Comparison of ENCODE assay signal across 15 cellular contexts in genomic region chr13:79512950-79513349, GRCh38. TPM values are rescaled to one million over a fixed set of nuclear protein-coding genes. Genes with fewer than 3 reads are reported as not detected.
A peak's percentile ranks its signal among the peaks of the same experiment; 100 is the strongest.
DNase-seq lines count a peak whose midpoint lies in the region; ATAC-seq and TF ChIP-seq lines count a peak whose summit lies in the region.
"Had no signal": no experiment of that assay in that cellular context is flagged by ENCODE, and none has a peak within 500 bp of the region (broad histone marks: within the 10 kb centered on the region; RNA-seq: fewer than 3 reads in every experiment).

No MANE protein-coding gene starts in this region.

- no peaks in the 10 kb centered on the region for H3K9me3 Mint-ChIP-seq in activated CD4-positive, alpha-beta T cell treated with anti-CD3 and anti-CD28 coated beads, Interleukin-2, amount 10 ng/mL, durations not matched to agents 24 days and 14 days
- H3K9me3 Mint-ChIP-seq in GM23338: no peaks in the 10 kb centered on the region
- H3K9me3 Mint-ChIP-seq in activated T-helper 2 cell treated with anti-CD3 and anti-CD28 coated beads, Interferon-gamma antibody, Interleukin-2, Interleukin-4, amounts not matched to agents 10 μg/mL and 5 μg/mL and 100 μg/mL, durations not matched to agents 14 hours and 24 hours and 36 hours: no peaks in the 10 kb centered on the region
- H3K9me3 Mint-ChIP-seq in stimulated activated effector memory CD8-positive, alpha-beta T cell treated with anti-CD3 and anti-CD28 coated beads, Interleukin-12 subunit alpha, Interleukin-12 subunit beta, amount 100 ng/mL, for 72 hours: no peaks in the 10 kb centered on the region
- H3K9me3 Mint-ChIP-seq: CD4-positive, alpha-beta memory T cell; H9 had no signal

- no peak for DNase-seq in activated CD4-positive, alpha-beta T cell treated with anti-CD3 and anti-CD28 coated beads, Interleukin-2, amount 10 ng/mL, durations not matched to agents 24 days and 14 days
- no peak for DNase-seq in activated CD4-positive, alpha-beta T cell treated with anti-CD3 and anti-CD28 coated beads, Interleukin-2, amount 50 U/mL, for 1 hour
- no peak for DNase-seq in GM23338 (ENCODE audit: low spot score)
- DNase-seq in activated T-helper 2 cell treated with anti-CD3 and anti-CD28 coated beads, Interferon-gamma antibody, Interleukin-2, Interleukin-4, amounts not matched to agents 10 μg/mL and 5 μg/mL and 100 μg/mL, durations not matched to agents 14 hours and 24 hours and 36 hours (ENCODE audit: low spot score): no peak
- DNase-seq in stimulated activated effector memory CD8-positive, alpha-beta T cell treated with anti-CD3 and anti-CD28 coated beads, Interleukin-12 subunit alpha, Interleukin-12 subunit beta, amount 100 ng/mL, for 72 hours (ENCODE audit: low spot score in 2 of 2): no peak
- DNase-seq in NCI-H1436 (lab: John Stamatoyannopoulos, UW): no peak
- DNase-seq in effector CD8-positive, alpha-beta T cell (lab: John Stamatoyannopoulos, UW): no peak
- DNase-seq: 8988T; CD4-positive, alpha-beta memory T cell; DMS153; DMS79; GF-D8; H9 had no signal

- TF ChIP-seq CTCF in GM23338 (conservative IDR thresholded peaks at IDR 0.05; ENCODE audit: low read depth in 2 of 2): no peak

- intact Hi-C loops in activated CD4-positive, alpha-beta T cell treated with anti-CD3 and anti-CD28 coated beads, Interleukin-2, amount 10 ng/mL, durations not matched to agents 24 days and 14 days (cut with micrococcal nuclease): loop anchor here (1.0 kb wide), 1 partner anchor 8 kb away; no protein-coding TSS in a partner anchor
- intact Hi-C loops in activated T-helper 2 cell treated with anti-CD3 and anti-CD28 coated beads, Interferon-gamma antibody, Interleukin-2, Interleukin-4, amounts not matched to agents 10 μg/mL and 5 μg/mL and 100 μg/mL, durations not matched to agents 14 hours and 24 hours and 36 hours (cut with micrococcal nuclease): loop anchor here (1.0 kb wide), 1 partner anchor 8 kb away; no protein-coding TSS in a partner anchor

- H3K4me1 ChIP-seq in GM23338 (ENCODE audit: insufficient read depth): no peaks in the 10 kb centered on the region; the same call in 1 of the 2 replicates

- no peak overlapping the region for H3K4me2 ChIP-seq in GM23338
- H3K4me2 ChIP-seq: BLaER1 had no signal

- no peaks in the 10 kb centered on the region for H3K27me3 ChIP-seq in GM23338 (ENCODE audit: insufficient read depth)
- H3K27me3 ChIP-seq: BLaER1 had no signal

- H3K36me3 ChIP-seq in GM23338 (ENCODE audit: insufficient read depth): no peaks in the 10 kb centered on the region
- H3K36me3 ChIP-seq: BLaER1 had no signal

- H3K4me3 Mint-ChIP-seq in activated CD4-positive, alpha-beta T cell treated with anti-CD3 and anti-CD28 coated beads, Interleukin-2, amount 10 ng/mL, durations not matched to agents 24 days and 14 days: no peak overlapping the region
- no peak overlapping the region for H3K4me3 Mint-ChIP-seq in GM23338
- peak overlapping the region; percentile 47 for H3K4me3 Mint-ChIP-seq in activated T-helper 2 cell treated with anti-CD3 and anti-CD28 coated beads, Interferon-gamma antibody, Interleukin-2, Interleukin-4, amounts not matched to agents 10 μg/mL and 5 μg/mL and 100 μg/mL, durations not matched to agents 14 hours and 24 hours and 36 hours (ENCODE audit: low read depth)
- no peak overlapping the region for H3K4me3 Mint-ChIP-seq in stimulated activated effector memory CD8-positive, alpha-beta T cell treated with anti-CD3 and anti-CD28 coated beads, Interleukin-12 subunit alpha, Interleukin-12 subunit beta, amount 100 ng/mL, for 72 hours
- H3K4me3 Mint-ChIP-seq: CD14-positive monocyte; CD4-positive, alpha-beta memory T cell; H9 had no signal

- H3K4me3 ChIP-seq in GM23338: no peak overlapping the region
- H3K4me3 ChIP-seq: BLaER1 had no signal

- H3K27me3 Mint-ChIP-seq in activated CD4-positive, alpha-beta T cell treated with anti-CD3 and anti-CD28 coated beads, Interleukin-2, amount 10 ng/mL, durations not matched to agents 24 days and 14 days: no peaks in the 10 kb centered on the region
- H3K27me3 Mint-ChIP-seq in GM23338 (ENCODE audit: insufficient read depth, low read depth, poor library complexity): peaks cover 2% of the 10 kb centered on the region
- H3K27me3 Mint-ChIP-seq in activated T-helper 2 cell treated with anti-CD3 and anti-CD28 coated beads, Interferon-gamma antibody, Interleukin-2, Interleukin-4, amounts not matched to agents 10 μg/mL and 5 μg/mL and 100 μg/mL, durations not matched to agents 14 hours and 24 hours and 36 hours (ENCODE audit: low read depth): no peaks in the 10 kb centered on the region
- H3K27me3 Mint-ChIP-seq: CD4-positive, alpha-beta memory T cell had no signal

- H3K4me1 Mint-ChIP-seq in activated CD4-positive, alpha-beta T cell treated with anti-CD3 and anti-CD28 coated beads, Interleukin-2, amount 10 ng/mL, durations not matched to agents 24 days and 14 days: peaks cover 66% of the 10 kb centered on the region
- H3K4me1 Mint-ChIP-seq in GM23338: peaks cover 4% of the 10 kb centered on the region; the same call in 2 of the 3 replicates
- peaks cover 95% of the 10 kb centered on the region for H3K4me1 Mint-ChIP-seq in activated T-helper 2 cell treated with anti-CD3 and anti-CD28 coated beads, Interferon-gamma antibody, Interleukin-2, Interleukin-4, amounts not matched to agents 10 μg/mL and 5 μg/mL and 100 μg/mL, durations not matched to agents 14 hours and 24 hours and 36 hours (ENCODE audit: low read depth)
- peaks cover 33% of the 10 kb centered on the region for H3K4me1 Mint-ChIP-seq in stimulated activated effector memory CD8-positive, alpha-beta T cell treated with anti-CD3 and anti-CD28 coated beads, Interleukin-12 subunit alpha, Interleukin-12 subunit beta, amount 100 ng/mL, for 72 hours
- H3K4me1 Mint-ChIP-seq: H9 had no signal

- H3K9me2 ChIP-seq in GM23338 (ENCODE audit: insufficient read depth): no peaks in the 10 kb centered on the region

- H2AFZ ChIP-seq in GM23338: no peak overlapping the region

- 0 out of 2 replicates have a peak, but pooled peaks cover 3% of the 10 kb centered on the region for H4K20me1 ChIP-seq in GM23338 (replicated peaks; ENCODE audit: insufficient read depth)
- H4K20me1 ChIP-seq: BLaER1 had no signal

- H3K27ac Mint-ChIP-seq in activated CD4-positive, alpha-beta T cell treated with anti-CD3 and anti-CD28 coated beads, Interleukin-2, amount 10 ng/mL, durations not matched to agents 24 days and 14 days: peak overlapping the region; percentile 13
- peak overlapping the region; percentile 55; the same call in 1 of the 2 replicates for H3K27ac Mint-ChIP-seq in GM23338
- H3K27ac Mint-ChIP-seq in activated T-helper 2 cell treated with anti-CD3 and anti-CD28 coated beads, Interferon-gamma antibody, Interleukin-2, Interleukin-4, amounts not matched to agents 10 μg/mL and 5 μg/mL and 100 μg/mL, durations not matched to agents 14 hours and 24 hours and 36 hours: peak overlapping the region; percentile 85
- peak overlapping the region; percentile 21 for H3K27ac Mint-ChIP-seq in stimulated activated effector memory CD8-positive, alpha-beta T cell treated with anti-CD3 and anti-CD28 coated beads, Interleukin-12 subunit alpha, Interleukin-12 subunit beta, amount 100 ng/mL, for 72 hours
- H3K27ac Mint-ChIP-seq: CD14-positive monocyte; CD4-positive, alpha-beta memory T cell; H9 had no signal

- H3K36me3 Mint-ChIP-seq in activated CD4-positive, alpha-beta T cell treated with anti-CD3 and anti-CD28 coated beads, Interleukin-2, amount 10 ng/mL, durations not matched to agents 24 days and 14 days (ENCODE audit: low read depth): peaks cover 62% of the 10 kb centered on the region
- no peaks in the 10 kb centered on the region for H3K36me3 Mint-ChIP-seq in GM23338 (ENCODE audit: low read depth)
- peaks cover 82% of the 10 kb centered on the region for H3K36me3 Mint-ChIP-seq in activated T-helper 2 cell treated with anti-CD3 and anti-CD28 coated beads, Interferon-gamma antibody, Interleukin-2, Interleukin-4, amounts not matched to agents 10 μg/mL and 5 μg/mL and 100 μg/mL, durations not matched to agents 14 hours and 24 hours and 36 hours (ENCODE audit: low read depth)
- H3K36me3 Mint-ChIP-seq in stimulated activated effector memory CD8-positive, alpha-beta T cell treated with anti-CD3 and anti-CD28 coated beads, Interleukin-12 subunit alpha, Interleukin-12 subunit beta, amount 100 ng/mL, for 72 hours: peaks cover 15% of the 10 kb centered on the region
- H3K36me3 Mint-ChIP-seq: CD14-positive monocyte; CD4-positive, alpha-beta memory T cell had no signal

- peaks cover 75% of the 10 kb centered on the region for H3K79me2 ChIP-seq in GM23338 (replicated peaks; ENCODE audit: insufficient read depth)

- no peak for ATAC-seq in GM23338
- no peak for ATAC-seq in stimulated activated effector memory CD8-positive, alpha-beta T cell treated with anti-CD3 and anti-CD28 coated beads, Interleukin-12 subunit alpha, Interleukin-12 subunit beta, amount 100 ng/mL, for 72 hours

- H3F3A ChIP-seq in GM23338 (replicated peaks; ENCODE audit: low read depth): no peaks in the 10 kb centered on the region

- H3K27ac ChIP-seq in GM23338 (ENCODE audit: low read depth): no peak overlapping the region; the same call in 1 of the 2 replicates
- H3K27ac ChIP-seq: BLaER1 had no signal

TF ChIP-seq in GM23338, 12 proteins besides CTCF, POLR2A, EP300 and RAD21:
- TF ChIP-seq JUNB (IDR thresholded peaks at IDR 0.05; ENCODE audit: unreplicated experiment): no peak
- no peak for TF ChIP-seq EZH2phosphoT487 (IDR thresholded peaks at IDR 0.05; ENCODE audit: unreplicated experiment)
- no peak for TF ChIP-seq ETS1 (IDR thresholded peaks at IDR 0.05)
- no peak for TF ChIP-seq ZNF331 (CRISPR knock-in tag; IDR thresholded peaks at IDR 0.05; ENCODE audit: low read depth)

RNA-seq across cellular contexts. Expression of gene NDFIP2, which starts 32.0 kb away (rescaled TPM):
- total RNA-seq in activated CD4-positive, alpha-beta T cell treated with anti-CD3 and anti-CD28 coated beads, Interleukin-2, amount 10 ng/mL, durations not matched to agents 24 days and 14 days: 258 and 272 TPM in 2 replicates
- 28.7 and 32.8 TPM in 2 replicates for total RNA-seq in GM23338 (2014; rRNA removed; shearing (Covaris generic))
- 25.2 and 28.3 TPM in 2 replicates for polyA plus RNA-seq in GM23338 (2016; fragmentation: Nextera tagmentation; extraction: Ambion mirVana)
- total RNA-seq in activated T-helper 2 cell treated with anti-CD3 and anti-CD28 coated beads, Interferon-gamma antibody, Interleukin-2, Interleukin-4, amounts not matched to agents 10 μg/mL and 5 μg/mL and 100 μg/mL, durations not matched to agents 14 hours and 24 hours and 36 hours: 227 and 231 TPM in 2 replicates
- polyA plus RNA-seq: CD14-positive monocyte had no signal

Comparison
In these comparisons a context has a peak if more than half of its experiments do, and no peak if none do; other contexts are left out.
1. H3K27ac Mint-ChIP-seq: peak in every context shown above with its lines; median percentile 85 in activated T-helper 2 cell treated with anti-CD3 and anti-CD28 coated beads, Interferon-gamma antibody, Interleukin-2, Interleukin-4, amounts not matched to agents 10 μg/mL and 5 μg/mL and 100 μg/mL, durations not matched to agents 14 hours and 24 hours and 36 hours; 55 in GM23338; 21 in stimulated activated effector memory CD8-positive, alpha-beta T cell treated with anti-CD3 and anti-CD28 coated beads, Interleukin-12 subunit alpha, Interleukin-12 subunit beta, amount 100 ng/mL, for 72 hours; 13 in activated CD4-positive, alpha-beta T cell treated with anti-CD3 and anti-CD28 coated beads, Interleukin-2, amount 10 ng/mL, durations not matched to agents 24 days and 14 days.